In genomic region chr18:9574473-9575115, GRCh38 we compare ENCODE assay signal across 17 cellular contexts.
"Had no signal": no experiment of that assay in that cellular context is flagged by ENCODE, and none has a peak within 500 bp of the region (broad histone marks: within the 10 kb centered on the region; RNA-seq: fewer than 3 reads in every experiment).

No MANE protein-coding gene starts in this region.

- H3K36me3 ChIP-seq: breast epithelium had no signal

- FAIRE-seq: astrocyte had no signal

- DNase-seq: activated gamma-delta T cell treated with Interleukin-2 at 50 U/mL for 16 hours; activated T-cell treated with anti-CD3 and anti-CD28 coated beads for 4 hours; cerebellar nuclear complex; cortex of kidney; retina; stimulated activated CD4-positive, alpha-beta T cell treated with anti-CD3 and anti-CD28 coated beads, Interleukin-12 subunit alpha, Interleukin-12 subunit beta, amount 100 ng/mL, for 4 hours; stimulated activated naive CD4-positive, alpha-beta T cell treated with Interleukin-2 at 50 U/mL for 16 hours; T1000 had no signal

- H3K4me3 ChIP-seq: adrenal gland, breast epithelium, esophagus muscularis mucosa, gastroesophageal sphincter, heart left ventricle, lower lobe of right lung, thyroid gland had no signal

- H3K27me3 ChIP-seq: adrenal gland, breast epithelium, esophagus muscularis mucosa, gastroesophageal sphincter, heart left ventricle, thyroid gland had no signal

- ATAC-seq: activated CD4-positive, CD25-positive, alpha-beta regulatory T cell treated with anti-CD3 and anti-CD28 coated beads, Interleukin-2, amount 50 U/mL, for 24 hours had no signal

- H3K9me3 ChIP-seq: adrenal gland, breast epithelium, esophagus muscularis mucosa, gastroesophageal sphincter, heart left ventricle, lower lobe of right lung, thyroid gland had no signal

- H3K4me1 ChIP-seq: breast epithelium had no signal

- H3K27ac ChIP-seq: breast epithelium, esophagus muscularis mucosa, gastroesophageal sphincter, heart left ventricle, lower lobe of right lung had no signal
